In genomic region chrX:139967300-139967699, GRCh38 we compare ENCODE assay signal across 11 cellular contexts. TPM values are rescaled to one million over a fixed set of nuclear protein-coding genes. Genes with fewer than 3 reads are reported as not detected.
DNase-seq lines count a peak whose midpoint lies in the region; ATAC-seq and TF ChIP-seq lines count a peak whose summit lies in the region.
"Had no signal": no experiment of that assay in that cellular context is flagged by ENCODE, and none has a peak within 500 bp of the region (broad histone marks: within the 10 kb centered on the region; RNA-seq: fewer than 3 reads in every experiment).

No MANE protein-coding gene starts in this region.

- H3K4me3 ChIP-seq in cardiac muscle cell, result no peak overlapping the region
- no peak overlapping the region for H3K4me3 ChIP-seq in Karpas-422 (ENCODE audit: low read length)
- H3K4me3 ChIP-seq in smooth muscle cell, result no peak overlapping the region

- H3K79me2 ChIP-seq in Karpas-422 (ENCODE audit: low read length), result no peaks in the 10 kb centered on the region
- H3K79me2 ChIP-seq in smooth muscle cell (ENCODE audit: low read depth), result no peaks in the 10 kb centered on the region

- no peaks in the 10 kb centered on the region for H3K9me2 ChIP-seq in Karpas-422 (replicated peaks; ENCODE audit: insufficient read depth, low read length)

- no peaks in the 10 kb centered on the region for H3K36me3 ChIP-seq in cardiac muscle cell
- H3K36me3 ChIP-seq in Karpas-422 (ENCODE audit: insufficient read depth, low read length), result no peaks in the 10 kb centered on the region
- H3K36me3 ChIP-seq in smooth muscle cell (ENCODE audit: low read depth), result no peaks in the 10 kb centered on the region

- H3K4me1 ChIP-seq in cardiac muscle cell (ENCODE audit: low read depth), result no peaks in the 10 kb centered on the region
- H3K4me1 ChIP-seq in Karpas-422 (ENCODE audit: low read length), result no peaks in the 10 kb centered on the region
- H3K4me1 ChIP-seq in smooth muscle cell (ENCODE audit: low read depth), result no peaks in the 10 kb centered on the region

- H3K27me3 Mint-ChIP-seq in chondrocyte (ENCODE audit: low read depth), result peaks cover 3% of the 10 kb centered on the region

- ATAC-seq in left ventricle myocardium superior (no peak), HG03095 (IDR thresholded peaks at IDR 0.05; ENCODE audit: unreplicated experiment) (no peak)

- H4K20me1 ChIP-seq in Karpas-422 (ENCODE audit: insufficient read depth, low read depth, low read length), result no peaks in the 10 kb centered on the region
- H4K20me1 ChIP-seq in smooth muscle cell (ENCODE audit: low read depth), result no peaks in the 10 kb centered on the region

- no peaks in the 10 kb centered on the region for H3K27me3 ChIP-seq in cardiac muscle cell
- H3K27me3 ChIP-seq in Karpas-422 (ENCODE audit: low read length), result no peaks in the 10 kb centered on the region
- peaks cover 22% of the 10 kb centered on the region for H3K27me3 ChIP-seq in smooth muscle cell (ENCODE audit: low read depth)

- H3K9me3 ChIP-seq in cardiac muscle cell (ENCODE audit: low read depth) (no peaks in the 10 kb centered on the region), Karpas-422 (ENCODE audit: low read length) (no peaks in the 10 kb centered on the region), smooth muscle cell (replicated peaks; ENCODE audit: low read depth) (no peaks in the 10 kb centered on the region)

- 60% methylated on average over 4 of the region's 4 CpGs for WGBS in smooth muscle cell (ENCODE audit: low lambda C conversion rate)

- DNase-seq in cardiac muscle cell (ENCODE audit: low read depth in 1 of 2, low spot score in 1 of 2) (peak in 1 of 2 donors; percentile 6), left ventricle myocardium superior (no peak), Karpas-422 (peak; percentile 71), chondrocyte (ENCODE audit: low spot score) (no peak), smooth muscle cell (lab: John Stamatoyannopoulos, UW; ENCODE audit: unreplicated experiment) (no peak), SW480 (ENCODE audit: low spot score) (no peak), mesenteric fat pad (ENCODE audit: low spot score) (no peak)
- DNase-seq: glutamatergic neuron had no signal

- intact Hi-C loops in left ventricle myocardium superior (cut with micrococcal nuclease), result no loop called here

- no peaks in the 10 kb centered on the region for H3K4me1 Mint-ChIP-seq in chondrocyte (ENCODE audit: low read depth)

- peaks cover 12% of the 10 kb centered on the region for H3K9me3 Mint-ChIP-seq in chondrocyte (ENCODE audit: low read depth)

- TF ChIP-seq CTCF in cardiac muscle cell (IDR thresholded peaks at IDR 0.05; ENCODE audit: low read depth, low read length) (peak; percentile 34), chondrocyte (IDR thresholded peaks at IDR 0.05) (peak; percentile 63), smooth muscle cell (IDR thresholded peaks at IDR 0.05; ENCODE audit: borderline replicate concordance, insufficient read depth, poor library complexity, severe bottlenecking) (peak; percentile 26)

- H3K27ac ChIP-seq in cardiac muscle cell (no peak overlapping the region), Karpas-422 (ENCODE audit: low read length) (no peak overlapping the region), smooth muscle cell (ENCODE audit: low read depth) (no peak overlapping the region)

- no peaks in the 10 kb centered on the region for H3K36me3 Mint-ChIP-seq in chondrocyte (ENCODE audit: low read depth)

- H2AFZ ChIP-seq in Karpas-422 (ENCODE audit: low read length) (0 out of 2 replicates have a peak overlapping the region, but pooled peaks have one; percentile 20), smooth muscle cell (ENCODE audit: low read depth) (no peak overlapping the region)

- H3K27ac Mint-ChIP-seq in chondrocyte (ENCODE audit: unreplicated experiment), result peak overlapping the region; percentile 41

- no peak overlapping the region for H3K9ac ChIP-seq in Karpas-422 (ENCODE audit: low read length)
- H3K9ac ChIP-seq in smooth muscle cell (ENCODE audit: low read depth), result no peak overlapping the region

- no peak overlapping the region for H3K4me3 Mint-ChIP-seq in chondrocyte (ENCODE audit: unreplicated experiment)

- H3K4me2 ChIP-seq in Karpas-422 (ENCODE audit: low read depth, low read length, poor library complexity, severe bottlenecking) (no peak overlapping the region), smooth muscle cell (no peak overlapping the region)

- no peaks in the 10 kb centered on the region for H3F3A ChIP-seq in smooth muscle cell (ENCODE audit: low read depth)

RNA-seq across cellular contexts. Expression of gene CXorf66, which starts 2.0 kb away (rescaled TPM):
- not detected in 2 replicates for total RNA-seq in cardiac muscle cell
- not detected in 2 replicates for polyA plus RNA-seq in cardiac muscle cell
- not detected for total RNA-seq in left ventricle myocardium superior
- not detected in 2 replicates for total RNA-seq in Karpas-422 (2014; rRNA removed; shearing (Covaris generic); ENCODE audit: low replicate concordance)
- total RNA-seq in chondrocyte, result not detected in 3 replicates
- total RNA-seq in smooth muscle cell, result not detected in 2 replicates
- polyA plus RNA-seq in smooth muscle cell, result not detected in 2 replicates
- total RNA-seq in mesenteric fat pad, result not detected
- polyA plus RNA-seq: adipose tissue, neural cell had no signal

RNA-seq across cellular contexts. Expression of gene ATP11C, which starts 34.4 kb away (rescaled TPM):
- total RNA-seq in cardiac muscle cell (10.6 and 17.1 TPM in 2 replicates), left ventricle myocardium superior (3.2 TPM), chondrocyte (20.4 to 23.9 TPM (median 23.3 TPM) in 3 replicates), smooth muscle cell (17.1 and 20.7 TPM in 2 replicates), mesenteric fat pad (20.0 TPM)
- polyA plus RNA-seq in cardiac muscle cell (7.4 and 11.4 TPM in 2 replicates), smooth muscle cell (3.2 and 4.8 TPM in 2 replicates)
- 28.2 and 37.4 TPM in 2 replicates for total RNA-seq in Karpas-422 (2014; rRNA removed; shearing (Covaris generic); ENCODE audit: low replicate concordance)
